Comparison of ENCODE assay signal across 21 cellular contexts in the genomic region with DNA sequence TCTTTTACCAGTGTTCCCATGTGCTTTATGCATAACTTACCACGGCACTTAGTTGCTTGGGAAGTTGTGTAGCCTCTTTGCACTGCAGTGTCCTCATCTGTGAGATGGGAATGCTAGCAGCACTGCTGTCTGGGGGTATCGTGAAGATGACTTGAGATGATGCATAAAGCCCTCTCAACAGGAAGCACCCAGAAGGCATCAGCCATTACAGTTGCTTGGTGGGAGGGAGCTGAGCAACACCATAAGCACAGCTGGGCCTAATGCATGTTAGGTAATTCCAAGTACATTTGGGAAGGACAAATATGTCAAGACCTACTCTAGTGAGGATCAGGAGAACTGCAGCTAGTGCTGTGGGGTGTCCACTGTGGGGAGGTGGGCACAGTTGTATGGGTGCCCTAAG.
DNase-seq lines count a peak whose midpoint lies in the region; ATAC-seq and TF ChIP-seq lines count a peak whose summit lies in the region.
"Had no signal": no experiment of that assay in that cellular context is flagged by ENCODE, and none has a peak within 500 bp of the region (broad histone marks: within the 10 kb centered on the region; RNA-seq: fewer than 3 reads in every experiment).

No MANE protein-coding gene starts in this region.

- peak overlapping the region; percentile 93 for H3K27ac Mint-ChIP-seq in stimulated activated naive CD8-positive, alpha-beta T cell treated with anti-CD3 and anti-CD28 coated beads, Interleukin-15, Interleukin-2, amounts not matched to agents 100 ng/mL and 50 ng/mL, for 24 hours
- H3K27ac Mint-ChIP-seq in T-helper 17 cell = peak overlapping the region; percentile 94
- H3K27ac Mint-ChIP-seq in activated naive CD8-positive, alpha-beta T cell treated with anti-CD3 and anti-CD28 coated beads, Interleukin-2, amount 10 ng/mL, durations not matched to agents 7 days and 5 days = peak overlapping the region; percentile 95
- no peak overlapping the region for H3K27ac Mint-ChIP-seq in type B pancreatic cell
- H3K27ac Mint-ChIP-seq: endodermal cell had no signal

- no peaks in the 10 kb centered on the region for H3K9me3 ChIP-seq in T-helper 17 cell (ENCODE audit: control insufficient read depth, low read length, poor library complexity, severe bottlenecking)
- H3K9me3 ChIP-seq: lower lobe of right lung, neutrophil, prostate gland had no signal

- POLR2A ChIA-PET in activated naive CD8-positive, alpha-beta T cell treated with anti-CD3 and anti-CD28 coated beads, Interleukin-2, amount 10 ng/mL, durations not matched to agents 7 days and 5 days (lab: Charles Lee) = interaction anchor here (0.5 to 10.4 kb wide), 13 partner anchors 9 to 937 kb away, joined by 3 to 275 read pairs (median 5); partner anchors contain the start of genes FAM98B and RASGRP1

- no peaks in the 10 kb centered on the region for H3K9me3 Mint-ChIP-seq in stimulated activated naive CD8-positive, alpha-beta T cell treated with anti-CD3 and anti-CD28 coated beads, Interleukin-15, Interleukin-2, amounts not matched to agents 100 ng/mL and 50 ng/mL, for 24 hours
- H3K9me3 Mint-ChIP-seq in activated naive CD8-positive, alpha-beta T cell treated with anti-CD3 and anti-CD28 coated beads, Interleukin-2, amount 10 ng/mL, durations not matched to agents 7 days and 5 days = no peaks in the 10 kb centered on the region
- no peaks in the 10 kb centered on the region for H3K9me3 Mint-ChIP-seq in type B pancreatic cell
- H3K9me3 Mint-ChIP-seq: endodermal cell had no signal

- no peak for TF ChIP-seq CTCF in type B pancreatic cell (conservative IDR thresholded peaks at IDR 0.05)

- peaks cover 90% of the 10 kb centered on the region for H3K4me1 Mint-ChIP-seq in stimulated activated naive CD8-positive, alpha-beta T cell treated with anti-CD3 and anti-CD28 coated beads, Interleukin-15, Interleukin-2, amounts not matched to agents 100 ng/mL and 50 ng/mL, for 24 hours (ENCODE audit: low read depth)
- H3K4me1 Mint-ChIP-seq in T-helper 17 cell = peaks cover 65% of the 10 kb centered on the region
- H3K4me1 Mint-ChIP-seq in activated naive CD8-positive, alpha-beta T cell treated with anti-CD3 and anti-CD28 coated beads, Interleukin-2, amount 10 ng/mL, durations not matched to agents 7 days and 5 days = peaks cover 72% of the 10 kb centered on the region
- peaks cover 14% of the 10 kb centered on the region for H3K4me1 Mint-ChIP-seq in type B pancreatic cell (ENCODE audit: unreplicated experiment)

- DNase-seq in stimulated activated naive CD8-positive, alpha-beta T cell treated with anti-CD3 and anti-CD28 coated beads, Interleukin-15, Interleukin-2, amounts not matched to agents 100 U/mL and 50 U/mL, for 24 hours = no peak
- no peak for DNase-seq in T-helper 17 cell
- DNase-seq in activated naive CD8-positive, alpha-beta T cell treated with anti-CD3 and anti-CD28 coated beads, Interleukin-2, amount 10 ng/mL, durations not matched to agents 7 days and 5 days = no peak
- no peak for DNase-seq in type B pancreatic cell (ENCODE audit: extremely low spot score, unreplicated experiment)
- no peak for DNase-seq in mesenteric fat pad (ENCODE audit: low spot score)
- DNase-seq in GF-D8 (lab: John Stamatoyannopoulos, UW) = no peak
- DNase-seq: endodermal cell, Kasumi-1, kidney, lower lobe of right lung, NCI-H1092, NCI-H2029, NCI-H2227 treated with DMSO at 0.1 percent for 48 hours, NCI-H82 had no signal

- no peaks in the 10 kb centered on the region for H3K27me3 Mint-ChIP-seq in stimulated activated naive CD8-positive, alpha-beta T cell treated with anti-CD3 and anti-CD28 coated beads, Interleukin-15, Interleukin-2, amounts not matched to agents 100 ng/mL and 50 ng/mL, for 24 hours
- H3K27me3 Mint-ChIP-seq in T-helper 17 cell (no peaks in the 10 kb centered on the region), type B pancreatic cell (peaks cover 4% of the 10 kb centered on the region)
- H3K27me3 Mint-ChIP-seq in activated naive CD8-positive, alpha-beta T cell treated with anti-CD3 and anti-CD28 coated beads, Interleukin-2, amount 10 ng/mL, durations not matched to agents 7 days and 5 days = no peaks in the 10 kb centered on the region

- no peak for ATAC-seq in stimulated activated naive CD8-positive, alpha-beta T cell treated with anti-CD3 and anti-CD28 coated beads, Interleukin-15, Interleukin-2, amounts not matched to agents 100 U/mL and 50 U/mL, for 24 hours
- ATAC-seq in T-helper 17 cell (no peak), HG03565 (IDR thresholded peaks at IDR 0.05; ENCODE audit: unreplicated experiment) (no peak)
- ATAC-seq in activated naive CD8-positive, alpha-beta T cell treated with anti-CD3 and anti-CD28 coated beads, Interleukin-2, amount 10 ng/mL, durations not matched to agents 7 days and 5 days (ENCODE audit: low read depth) = no peak
- ATAC-seq: HCT116, lower lobe of right lung, Right ventricle myocardium inferior had no signal

- no peaks in the 10 kb centered on the region for H3K36me3 Mint-ChIP-seq in stimulated activated naive CD8-positive, alpha-beta T cell treated with anti-CD3 and anti-CD28 coated beads, Interleukin-15, Interleukin-2, amounts not matched to agents 100 ng/mL and 50 ng/mL, for 24 hours (ENCODE audit: low read depth)
- H3K36me3 Mint-ChIP-seq in T-helper 17 cell (ENCODE audit: low read depth) (no peaks in the 10 kb centered on the region), type B pancreatic cell (no peaks in the 10 kb centered on the region)
- H3K36me3 Mint-ChIP-seq in activated naive CD8-positive, alpha-beta T cell treated with anti-CD3 and anti-CD28 coated beads, Interleukin-2, amount 10 ng/mL, durations not matched to agents 7 days and 5 days = peaks cover 1% of the 10 kb centered on the region
- H3K36me3 Mint-ChIP-seq: brain had no signal

- H3K4me3 Mint-ChIP-seq in stimulated activated naive CD8-positive, alpha-beta T cell treated with anti-CD3 and anti-CD28 coated beads, Interleukin-15, Interleukin-2, amounts not matched to agents 100 ng/mL and 50 ng/mL, for 24 hours = peak overlapping the region; percentile 60
- peak overlapping the region; percentile 66 for H3K4me3 Mint-ChIP-seq in T-helper 17 cell
- peak overlapping the region; percentile 59 for H3K4me3 Mint-ChIP-seq in activated naive CD8-positive, alpha-beta T cell treated with anti-CD3 and anti-CD28 coated beads, Interleukin-2, amount 10 ng/mL, durations not matched to agents 7 days and 5 days
- no peak overlapping the region for H3K4me3 Mint-ChIP-seq in type B pancreatic cell
- H3K4me3 Mint-ChIP-seq: brain, endodermal cell had no signal
